Comparison of ENCODE assay signal across 26 cellular contexts in the genomic region with DNA sequence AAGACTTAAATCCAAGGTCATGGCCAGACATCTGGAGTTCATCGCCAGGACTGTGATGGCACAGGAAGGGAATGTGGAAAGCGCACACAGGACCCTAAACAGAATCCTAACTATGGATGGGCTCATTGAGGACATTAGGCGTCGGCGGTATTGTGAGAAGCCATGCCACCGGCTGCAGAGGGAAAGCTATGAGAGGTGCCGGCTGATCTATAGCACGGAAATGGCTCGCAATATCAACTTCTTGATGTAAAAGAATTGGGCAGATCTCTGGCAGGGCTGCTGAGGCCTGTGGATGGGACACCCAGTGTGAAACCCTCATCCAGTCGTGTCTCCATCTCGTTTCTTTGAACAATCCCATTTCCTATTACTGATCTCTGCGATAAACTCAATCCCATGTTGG.
"Had no signal": no experiment of that assay in that cellular context is flagged by ENCODE, and none has a peak within 500 bp of the region (broad histone marks: within the 10 kb centered on the region; RNA-seq: fewer than 3 reads in every experiment).

No MANE protein-coding gene starts in this region.

- H3K4me3 Mint-ChIP-seq: naive thymus-derived CD4-positive, alpha-beta T cell; natural killer cell treated with Interleukin-12 subunit alpha and Interleukin-12 subunit beta and Interleukin-15 and Interleukin-18, amount 100 ng/mL, for 72 hours; stimulated activated naive B cell treated with anti-CD40 and anti-IgM and Interleukin-4, amounts not matched to agents 10 μg/mL and 1 μg/mL and 100 μg/mL, for 72 hours had no signal

- H3K36me3 Mint-ChIP-seq: natural killer cell treated with Interleukin-12 subunit alpha and Interleukin-12 subunit beta and Interleukin-15 and Interleukin-18, amount 100 ng/mL, for 72 hours; stimulated activated naive B cell treated with anti-CD40 and anti-IgM and Interleukin-4, amounts not matched to agents 10 μg/mL and 1 μg/mL and 100 μg/mL, for 72 hours had no signal

- H3K27me3 Mint-ChIP-seq: natural killer cell treated with Interleukin-12 subunit alpha and Interleukin-12 subunit beta and Interleukin-15 and Interleukin-18, amount 100 ng/mL, for 72 hours had no signal

- H3K27me3 ChIP-seq: hepatocyte, suprapubic skin, tibial artery, uterus had no signal

- ATAC-seq: heart right ventricle; left cardiac atrium; left lung; mucosa of descending colon; naive thymus-derived CD4-positive, alpha-beta T cell; natural killer cell treated with Interleukin-12 subunit alpha and Interleukin-12 subunit beta and Interleukin-15 and Interleukin-18, amount 100 ng/mL, for 72 hours; psoas muscle; right lobe of liver; stimulated activated naive B cell treated with anti-CD40 and anti-IgM and Interleukin-4, amounts not matched to agents 10 μg/mL and 1 μg/mL and 100 μg/mL, for 72 hours; stimulated activated naive CD8-positive, alpha-beta T cell treated with anti-CD3 and anti-CD28 coated beads, Interleukin-15, Interleukin-2, amounts not matched to agents 100 U/mL and 50 U/mL, for 24 hours had no signal

- H3K36me3 ChIP-seq: heart right ventricle, left lung, right lobe of liver, suprapubic skin, thoracic aorta, tibial artery, uterus had no signal

- H3K9me3 ChIP-seq: heart right ventricle, left lung, mucosa of descending colon, psoas muscle, right lobe of liver, suprapubic skin, thoracic aorta, tibial artery, uterus had no signal

- H3K4me3 ChIP-seq: heart right ventricle, hepatocyte, left lung, lung, mucosa of descending colon, psoas muscle, right lobe of liver, skin epidermis, suprapubic skin, thoracic aorta, tibial artery, uterus had no signal

- DNase-seq: heart right ventricle; kidney glomerular epithelial cell; left cardiac atrium; left lung; mesendoderm; midbrain; mucosa of descending colon; naive thymus-derived CD4-positive, alpha-beta T cell; nucleus accumbens; psoas muscle; right lobe of liver; stimulated activated CD4-positive, alpha-beta T cell treated with anti-CD3 and anti-CD28 coated beads, Interleukin-12 subunit alpha, Interleukin-12 subunit beta, amount 100 ng/mL, for 4 hours; stimulated activated CD4-positive, alpha-beta T cell treated with anti-CD3 and anti-CD28 coated beads, Interleukin-15, amount 100 ng/mL, for 24 hours; stimulated activated CD4-positive, alpha-beta T cell treated with anti-CD3 and anti-CD28 coated beads, Interleukin-2, amount 100 ng/mL, for 24 hours; stimulated activated CD4-positive, alpha-beta T cell treated with anti-CD3 and anti-CD28 coated beads, Interleukin-4, amount 100 ng/mL, for 1 hour; stimulated activated naive B cell treated with anti-CD40 and anti-IgM and Interleukin-4, amounts not matched to agents 10 μg/mL and 1 μg/mL and 100 μg/mL, for 72 hours; stimulated activated naive CD8-positive, alpha-beta T cell treated with anti-CD3 and anti-CD28 coated beads, Interleukin-15, Interleukin-2, amounts not matched to agents 100 U/mL and 50 U/mL, for 24 hours; tibial artery; uterus had no signal

- H3K4me1 ChIP-seq: right lobe of liver, uterus had no signal

- H3K27ac Mint-ChIP-seq: naive thymus-derived CD4-positive, alpha-beta T cell; natural killer cell treated with Interleukin-12 subunit alpha and Interleukin-12 subunit beta and Interleukin-15 and Interleukin-18, amount 100 ng/mL, for 72 hours; stimulated activated naive B cell treated with anti-CD40 and anti-IgM and Interleukin-4, amounts not matched to agents 10 μg/mL and 1 μg/mL and 100 μg/mL, for 72 hours had no signal

- H3K9me3 Mint-ChIP-seq: natural killer cell treated with Interleukin-12 subunit alpha and Interleukin-12 subunit beta and Interleukin-15 and Interleukin-18, amount 100 ng/mL, for 72 hours; stimulated activated naive B cell treated with anti-CD40 and anti-IgM and Interleukin-4, amounts not matched to agents 10 μg/mL and 1 μg/mL and 100 μg/mL, for 72 hours had no signal

- H3K27ac ChIP-seq: heart right ventricle, hepatocyte, left lung, parathyroid adenoma, psoas muscle, right lobe of liver, skin epidermis, suprapubic skin, thoracic aorta, tibial artery, uterus had no signal
